In genomic region chr13:110554227-110554836, GRCh38 we compare ENCODE assay signal across 1 cellular context.
TF ChIP-seq lines count a peak whose summit lies in the region.

No MANE protein-coding gene starts in this region.

TF ChIP-seq in HepG2, 621 proteins besides CTCF, POLR2A, EP300 and RAD21:
- TF ChIP-seq ELK4 (CRISPR knock-in tag; IDR thresholded peaks at IDR 0.05; ENCODE audit: borderline replicate concordance) (no peak), SKIL (CRISPR knock-in tag; IDR thresholded peaks at IDR 0.05; ENCODE audit: borderline replicate concordance) (no peak), RNF2 (conservative IDR thresholded peaks at IDR 0.05; ENCODE audit: low read depth) (no peak), ZNF766 (CRISPR knock-in tag; IDR thresholded peaks at IDR 0.05; ENCODE audit: borderline replicate concordance) (no peak), ZNF556 (CRISPR knock-in tag; IDR thresholded peaks at IDR 0.05; ENCODE audit: borderline replicate concordance) (no peak), RXRA (CRISPR knock-in tag; IDR thresholded peaks at IDR 0.05) (no peak), ZBTB33 (CRISPR knock-in tag; IDR thresholded peaks at IDR 0.05) (peak; percentile 62; the same call in 1 of the 2 replicates)
TF ChIP-seq in HepG2: peak in this region for 1.
